In the genomic region with DNA sequence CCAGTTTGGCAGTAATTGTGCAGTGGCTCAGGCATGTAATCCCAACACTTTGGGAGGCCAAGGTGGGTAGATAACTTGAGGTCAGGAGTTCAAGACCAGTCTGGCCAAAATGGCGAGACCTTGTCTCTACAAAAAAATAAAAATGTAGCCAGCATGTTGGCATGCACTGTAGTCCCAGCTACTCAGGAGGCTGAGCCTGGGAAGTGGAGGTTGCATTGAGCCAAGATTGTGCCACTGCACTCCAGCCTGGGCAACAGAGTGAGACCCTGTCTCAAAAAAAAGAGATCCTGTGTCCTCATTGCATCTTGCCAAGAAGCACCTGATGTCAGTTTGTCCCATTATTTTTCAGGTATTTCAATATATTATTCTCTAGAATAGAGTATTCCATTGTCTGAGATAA, we compare ENCODE assay signal across 1 cellular context.
TF ChIP-seq lines count a peak whose summit lies in the region.

No MANE protein-coding gene starts in this region.

TF ChIP-seq in A549, 52 proteins besides CTCF, POLR2A, EP300 and RAD21 (continued from another document):
- TF ChIP-seq, protein P1, sequence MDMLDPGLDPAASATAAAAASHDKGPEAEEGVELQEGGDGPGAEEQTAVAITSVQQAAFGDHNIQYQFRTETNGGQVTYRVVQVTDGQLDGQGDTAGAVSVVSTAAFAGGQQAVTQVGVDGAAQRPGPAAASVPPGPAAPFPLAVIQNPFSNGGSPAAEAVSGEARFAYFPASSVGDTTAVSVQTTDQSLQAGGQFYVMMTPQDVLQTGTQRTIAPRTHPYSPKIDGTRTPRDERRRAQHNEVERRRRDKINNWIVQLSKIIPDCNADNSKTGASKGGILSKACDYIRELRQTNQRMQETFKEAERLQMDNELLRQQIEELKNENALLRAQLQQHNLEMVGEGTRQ (IDR thresholded peaks at IDR 0.05): no peak
- TF ChIP-seq FOSL2 (IDR thresholded peaks at IDR 0.05): no peak
- TF ChIP-seq FOSL2 (CRISPR knock-in tag; IDR thresholded peaks at IDR 0.05): no peak
- no peak for TF ChIP-seq EHMT2 (IDR thresholded peaks at IDR 0.05; ENCODE audit: low read depth)
